ENCODE assay signal across 16 cellular contexts in genomic region chr6:136718486-136718885, GRCh38.
"Had no signal": no experiment of that assay in that cellular context is flagged by ENCODE, and none has a peak within 500 bp of the region (broad histone marks: within the 10 kb centered on the region; RNA-seq: fewer than 3 reads in every experiment).

No MANE protein-coding gene starts in this region.

- FAIRE-seq: small intestine had no signal

- H3K27ac ChIP-seq: WERI-Rb-1 had no signal

- H3K9me3 Mint-ChIP-seq: natural killer cell, type B pancreatic cell had no signal

- H3K27ac Mint-ChIP-seq: endodermal cell, type B pancreatic cell had no signal

- H3K9me3 ChIP-seq: mucosa of descending colon had no signal

- H3K27me3 Mint-ChIP-seq: type B pancreatic cell had no signal

- H3K36me3 Mint-ChIP-seq: natural killer cell, type B pancreatic cell had no signal

- H3K4me3 Mint-ChIP-seq: endodermal cell, natural killer cell, type B pancreatic cell had no signal

- H3K27me3 ChIP-seq: adrenal gland, right atrium auricular region had no signal

- H3K4me3 ChIP-seq: lung, mucosa of descending colon, right atrium auricular region had no signal

- H3K36me3 ChIP-seq: adrenal gland, right atrium auricular region, WERI-Rb-1 had no signal

- DNase-seq: activated CD4-positive, alpha-beta T cell treated with anti-CD3 and anti-CD28 coated beads for 48 hours; activated CD8-positive, alpha-beta memory T cell treated with anti-CD3 and anti-CD28 coated beads for 24 hours; activated naive CD4-positive, alpha-beta T cell treated with anti-CD3 and anti-CD28 coated beads, Interleukin-2, amount 50 U/mL, for 16 hours; activated T-cell treated with anti-CD3 and anti-CD28 coated beads for 4 hours; adrenal gland; central memory CD4-positive, alpha-beta T cell; endodermal cell; left cardiac atrium; mucosa of descending colon; natural killer cell; small intestine; substantia nigra; WERI-Rb-1 had no signal

- ATAC-seq: left cardiac atrium, mucosa of descending colon, natural killer cell had no signal
